In the genomic region with DNA sequence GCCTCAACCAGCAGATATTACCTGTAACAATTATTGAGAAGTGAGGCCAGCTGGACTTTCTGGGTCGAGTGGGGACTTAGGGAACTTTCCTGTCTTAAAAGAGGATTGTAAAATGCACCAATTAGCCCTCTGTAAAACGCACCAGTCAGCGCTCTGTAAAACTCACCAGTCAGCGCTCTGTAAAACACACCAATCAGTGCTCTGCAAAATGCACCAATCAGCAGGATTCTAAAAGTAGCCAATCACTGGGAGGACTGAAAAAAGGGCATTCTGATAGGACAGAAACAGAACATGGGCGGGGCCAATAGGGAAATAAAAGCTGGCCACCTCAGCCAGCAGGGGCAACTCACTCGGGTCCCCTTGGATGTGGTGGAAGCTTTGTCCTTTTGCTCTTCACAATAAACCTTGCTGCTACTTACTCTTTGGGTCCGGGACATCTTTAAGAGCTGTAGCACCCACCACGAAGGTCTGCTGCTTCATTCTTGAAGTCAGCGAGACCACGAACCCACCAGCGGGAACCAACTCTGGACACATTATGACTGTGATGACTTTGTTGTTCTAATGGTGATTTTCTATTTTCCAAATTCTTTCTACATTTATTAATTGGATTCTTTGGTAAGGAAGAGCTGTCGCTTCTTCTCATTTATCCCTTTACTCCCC, we compare ENCODE assay signal across 21 cellular contexts. TPM values are rescaled to one million over a fixed set of nuclear protein-coding genes. Genes with fewer than 3 reads are reported as not detected.
"Had no signal": no experiment of that assay in that cellular context is flagged by ENCODE, and none has a peak within 500 bp of the region (broad histone marks: within the 10 kb centered on the region; RNA-seq: fewer than 3 reads in every experiment).

No MANE protein-coding gene starts in this region.

- H3K4me1 ChIP-seq: esophagus squamous epithelium, right atrium auricular region, stomach had no signal

- H3K9me3 ChIP-seq: esophagus squamous epithelium, mucosa of descending colon, right atrium auricular region, stomach had no signal

- FAIRE-seq: colon, small intestine had no signal

- H3K36me3 ChIP-seq: esophagus squamous epithelium, right atrium auricular region, stomach had no signal

- DNase-seq: effector memory CD8-positive, alpha-beta T cell; esophagus squamous epithelium; foreskin fibroblast; left colon; mucosa of descending colon; naive thymus-derived CD8-positive, alpha-beta T cell; small intestine; stimulated activated CD4-positive, alpha-beta T cell treated with anti-CD3 and anti-CD28 coated beads, Interleukin-12 subunit alpha, Interleukin-12 subunit beta, amount 100 ng/mL, for 4 hours; stimulated activated naive CD4-positive, alpha-beta T cell; stomach; substantia nigra; trophoblast cell had no signal

- H3K27me3 ChIP-seq: right atrium auricular region had no signal

- ATAC-seq: effector memory CD8-positive, alpha-beta T cell; left colon; mucosa of descending colon; naive thymus-derived CD8-positive, alpha-beta T cell had no signal

- H3K4me3 ChIP-seq: esophagus squamous epithelium, hepatocyte, mucosa of descending colon, right atrium auricular region, stomach had no signal

- H2AFZ ChIP-seq: hepatocyte had no signal

- H3K79me2 ChIP-seq: hepatocyte had no signal

- H3K4me2 ChIP-seq: hepatocyte had no signal

- H3K27ac ChIP-seq: esophagus squamous epithelium, hepatocyte, right atrium auricular region, stomach had no signal

RNA-seq across cellular contexts. Expression of a gene that starts 40.2 kb away (rescaled TPM):
- total RNA-seq: epithelial cell of proximal tubule; esophagus squamous epithelium; hepatocyte; kidney epithelial cell; left colon; liver; lung microvascular endothelial cell; mucosa of descending colon; naive thymus-derived CD8-positive, alpha-beta T cell; posterior vena cava; right atrium auricular region; stomach; urinary bladder had no signal
- polyA plus RNA-seq: hepatocyte; liver; naive thymus-derived CD8-positive, alpha-beta T cell; small intestine; stomach; urinary bladder had no signal
